Comparison of ENCODE assay signal across 10 cellular contexts in the genomic region with DNA sequence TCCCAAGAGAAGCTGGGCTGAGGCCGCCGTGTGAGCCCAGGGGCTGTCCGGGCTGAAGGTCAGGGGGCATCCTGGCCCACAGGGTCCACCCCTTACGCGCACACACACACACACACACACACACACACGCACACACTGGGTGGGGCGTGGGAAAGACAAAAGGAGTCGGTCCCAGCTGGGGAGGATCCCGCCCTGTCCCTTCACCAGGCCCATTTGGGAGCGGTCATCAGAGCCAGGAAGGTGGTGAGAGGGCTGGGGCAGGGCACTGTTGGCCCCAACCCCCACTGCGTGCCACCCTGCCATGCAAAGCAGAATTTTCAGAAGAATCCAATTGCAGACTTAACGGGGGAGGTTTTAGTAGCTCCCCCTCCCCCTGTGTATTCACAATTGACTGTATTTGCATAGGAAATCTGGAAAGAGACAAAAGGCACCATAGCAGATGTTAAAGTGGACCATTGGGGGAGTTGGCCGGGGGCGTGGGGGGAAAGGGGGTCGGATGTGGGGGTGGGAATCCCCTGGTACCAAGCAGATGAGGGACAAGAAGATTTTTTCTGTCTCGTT. TPM values are rescaled to one million over a fixed set of nuclear protein-coding genes. Genes with fewer than 3 reads are reported as not detected.
DNase-seq lines count a peak whose midpoint lies in the region; ATAC-seq, FAIRE-seq and TF ChIP-seq lines count a peak whose summit lies in the region.
"Had no signal": no experiment of that assay in that cellular context is flagged by ENCODE, and none has a peak within 500 bp of the region (broad histone marks: within the 10 kb centered on the region; RNA-seq: fewer than 3 reads in every experiment).

No MANE protein-coding gene starts in this region.

- H3K79me2 ChIP-seq in HepG2 (ENCODE audit: insufficient read depth, low read length): no peaks in the 10 kb centered on the region

- H3K4me1 ChIP-seq in HUES48 (ENCODE audit: control insufficient read depth, insufficient read depth, low read length) (peaks cover 28% of the 10 kb centered on the region), HepG2 (ENCODE audit: insufficient read depth, low read length) (peaks cover 39% of the 10 kb centered on the region)

- intact Hi-C loops in HepG2 (cut with micrococcal nuclease; ENCODE audit: unreplicated experiment): loop anchor here (2.0 to 10.0 kb wide), 3 partner anchors 18 to 250 kb away; a partner anchor contains a TSS

- no peak overlapping the region for H3K9ac ChIP-seq in HUES48 (ENCODE audit: low read depth, low read length)
- peak overlapping the region; percentile 68; the same call in 1 of the 2 replicates for H3K9ac ChIP-seq in HepG2 (ENCODE audit: insufficient read depth, low read depth, low read length)

- no peaks in the 10 kb centered on the region; the same call in 1 of the 2 replicates for H4K20me1 ChIP-seq in HepG2 (ENCODE audit: insufficient read depth, low read length)

- WGBS in HepG2 (ENCODE audit: low lambda C conversion rate): 7% methylated on average over 16 of the region's 16 CpGs

- H3K27me3 ChIP-seq in HUES48 (ENCODE audit: control insufficient read depth, insufficient read depth, low read length) (peaks cover 20% of the 10 kb centered on the region), HepG2 (ENCODE audit: control insufficient read depth in 1 of 2, insufficient read depth in 2 of 2, low read length in 2 of 2) (peaks cover 3 to 20% of the 10 kb centered on the region in 2 experiments; a peak in 3 of 5 replicates)

- no peak for FAIRE-seq in HepG2 (lab: Jason Lieb, UNC)
- no peak for FAIRE-seq in H54 (lab: Jason Lieb, UNC)

- TF ChIP-seq CTCF in HepG2 (CRISPR knock-in tag; IDR thresholded peaks at IDR 0.05): no peak

- TF ChIP-seq EP300 in HepG2 (IDR thresholded peaks at IDR 0.05; ENCODE audit: low read depth in 2 of 2, low read length in 2 of 2): no peak
- TF ChIP-seq EP300 in HepG2 (CRISPR knock-in tag; IDR thresholded peaks at IDR 0.05; ENCODE audit: borderline replicate concordance): no peak

- H3K4me3 ChIP-seq in HUES48 (ENCODE audit: low read depth, low read length) (no peak overlapping the region), HepG2 (replicated peaks in 1 of 3; ENCODE audit: insufficient read depth in 1 of 3, low read depth in 2 of 3, low read length in 3 of 3) (peak overlapping the region; percentile 52 to 83 (median 62))

- no peak for TF ChIP-seq RAD21 in HepG2 (CRISPR knock-in tag; IDR thresholded peaks at IDR 0.05)

- H3K27me3 Mint-ChIP-seq in central memory CD8-positive, alpha-beta T cell: no peaks in the 10 kb centered on the region
- H3K27me3 Mint-ChIP-seq in stimulated activated memory B cell treated with anti-CD40 and anti-IgM and Interleukin-4, amounts not matched to agents 10 μg/mL and 1 μg/mL and 100 μg/mL, for 72 hours: peaks cover 17% of the 10 kb centered on the region

- no peaks in the 10 kb centered on the region for H3K9me3 Mint-ChIP-seq in central memory CD8-positive, alpha-beta T cell
- no peaks in the 10 kb centered on the region for H3K9me3 Mint-ChIP-seq in stimulated activated memory B cell treated with anti-CD40 and anti-IgM and Interleukin-4, amounts not matched to agents 10 μg/mL and 1 μg/mL and 100 μg/mL, for 72 hours

- H3K9me3 ChIP-seq in HUES48 (ENCODE audit: control insufficient read depth, insufficient read depth, low read length): no peaks in the 10 kb centered on the region
- no peaks in the 10 kb centered on the region for H3K9me3 ChIP-seq in HepG2 (ENCODE audit: low read length)

- H3K27ac Mint-ChIP-seq in central memory CD8-positive, alpha-beta T cell (ENCODE audit: low read depth): no peak overlapping the region
- peak overlapping the region; percentile 67 for H3K27ac Mint-ChIP-seq in stimulated activated memory B cell treated with anti-CD40 and anti-IgM and Interleukin-4, amounts not matched to agents 10 μg/mL and 1 μg/mL and 100 μg/mL, for 72 hours

- CTCF ChIA-PET in HepG2 (lab: Yijun Ruan, JAX; ENCODE audit: low intra/inter-chr PET ratio, low total read pairs): interaction anchor here (4.8 kb wide), 1 partner anchor 75 kb away, joined by 141 read pairs; no protein-coding TSS in a partner anchor

- H3K4me1 Mint-ChIP-seq in central memory CD8-positive, alpha-beta T cell: peaks cover 36% of the 10 kb centered on the region
- H3K4me1 Mint-ChIP-seq in stimulated activated memory B cell treated with anti-CD40 and anti-IgM and Interleukin-4, amounts not matched to agents 10 μg/mL and 1 μg/mL and 100 μg/mL, for 72 hours: peaks cover 31% of the 10 kb centered on the region

- H3K36me3 Mint-ChIP-seq in central memory CD8-positive, alpha-beta T cell (ENCODE audit: insufficient read depth): peaks cover 6% of the 10 kb centered on the region
- H3K36me3 Mint-ChIP-seq in stimulated activated memory B cell treated with anti-CD40 and anti-IgM and Interleukin-4, amounts not matched to agents 10 μg/mL and 1 μg/mL and 100 μg/mL, for 72 hours: no peaks in the 10 kb centered on the region

- H3K27ac ChIP-seq in HUES48 (ENCODE audit: low read depth, low read length) (peak overlapping the region; percentile 62), HepG2 (ENCODE audit: extremely low read length, insufficient read depth, low read length) (no peak overlapping the region)

- H3K4me3 Mint-ChIP-seq in central memory CD8-positive, alpha-beta T cell: peak overlapping the region; percentile 48
- H3K4me3 Mint-ChIP-seq in stimulated activated memory B cell treated with anti-CD40 and anti-IgM and Interleukin-4, amounts not matched to agents 10 μg/mL and 1 μg/mL and 100 μg/mL, for 72 hours: peak overlapping the region; percentile 57

- no peak overlapping the region for H2AFZ ChIP-seq in HepG2 (ENCODE audit: low read length)

- in situ Hi-C loops in HepG2 (cut with HindIII; ENCODE audit: extremely low pct_ligation_motif_present, low pct_unique_long_range_greater_than_20kb): loop anchor here (5.0 kb wide), 1 partner anchor 78 kb away; no protein-coding TSS in a partner anchor
- in situ Hi-C loops in G401 (cut with HindIII; ENCODE audit: low sequenced_read_pairs): no loop called here

- POLR2A ChIA-PET in HepG2 (lab: Yijun Ruan, JAX): interaction anchor here (1.3 to 6.2 kb wide), 12 partner anchors 12 to 282 kb away, joined by 4 to 126 read pairs (median 14); a partner anchor contains a TSS

- H3K36me3 ChIP-seq in HUES48 (ENCODE audit: control insufficient read depth, insufficient read depth, low read length): no peaks in the 10 kb centered on the region
- H3K36me3 ChIP-seq in HepG2 (replicated peaks in 1 of 2; ENCODE audit: control insufficient read depth in 1 of 2, insufficient read depth in 2 of 2, low read length in 2 of 2): no peaks in the 10 kb centered on the region; a peak in 1 of 5 replicates

- H3K4me2 ChIP-seq in HepG2 (ENCODE audit: low read depth, low read length): peak overlapping the region; percentile 95

- TF ChIP-seq POLR2A in HepG2 (IDR thresholded peaks at IDR 0.05; ENCODE audit: insufficient read depth in 1 of 2, low read depth in 2 of 2, low read length in 2 of 2) (no peak), H54 (IDR thresholded peaks at IDR 0.05; ENCODE audit: low read depth, low read length) (no peak)

- no peak for ATAC-seq in central memory CD8-positive, alpha-beta T cell (replicated peaks; ENCODE audit: extremely low read depth, poor library complexity, severe bottlenecking)
- no peak for ATAC-seq in HepG2
- ATAC-seq in stimulated activated memory B cell treated with anti-CD40 and anti-IgM and Interleukin-4, amounts not matched to agents 10 μg/mL and 1 μg/mL and 100 μg/mL, for 72 hours: no peak
- no peak for ATAC-seq in HG03520 (IDR thresholded peaks at IDR 0.05; ENCODE audit: unreplicated experiment)
- ATAC-seq in HG03159 (IDR thresholded peaks at IDR 0.05; ENCODE audit: unreplicated experiment): no peak

- no peak for DNase-seq in central memory CD8-positive, alpha-beta T cell (ENCODE audit: low spot score in 2 of 2)
- DNase-seq in HepG2 (ENCODE audit: low spot score): no peak
- no peak for DNase-seq in G401 (ENCODE audit: low spot score)
- DNase-seq in H54 (ENCODE audit: insufficient read length, low spot score): no peak
- DNase-seq: COR-L47 had no signal

- BruUV-seq in HepG2 (replicated peaks; lab: Mats Ljungman, UMichigan): no TSS peak

RNA-seq across cellular contexts. Expression of a gene that starts 11.3 kb away (rescaled TPM):
- total RNA-seq in HepG2 (2016; rRNA removed; fragmentation: Illumina TruSeq; extraction: Trizol): not detected in 2 replicates
- not detected in 2 replicates for total RNA-seq in HepG2 (2016; cell fraction: cytosol; rRNA removed; fragmentation: Illumina TruSeq; extraction: Trizol; ENCODE audit: low read depth)
- not detected in 2 replicates for total RNA-seq in HepG2 (2016; cell fraction: insoluble cytoplasmic fraction; rRNA removed; fragmentation: Illumina TruSeq; extraction: Trizol)
- not detected in 2 replicates for total RNA-seq in HepG2 (2016; cell fraction: membrane; rRNA removed; fragmentation: Illumina TruSeq; extraction: Trizol)
- total RNA-seq in HepG2 (2016; cell fraction: nucleus; rRNA removed; fragmentation: Illumina TruSeq; extraction: Trizol): not detected in 2 replicates
- 0.39 TPM in 1 of 2 replicates, not detected in the other for polyA plus RNA-seq in HepG2 (2011; rRNA removed)
- 0.09 and 0.14 TPM in 2 replicates for polyA plus RNA-seq in HepG2 (2011; cell fraction: cytosol; rRNA removed)
- 0.14 and 0.23 TPM in 2 replicates for polyA plus RNA-seq in HepG2 (2011; cell fraction: nucleus; rRNA removed)
- 0.11 and 0.19 TPM in 2 replicates for polyA plus RNA-seq in HepG2 (2012)
- polyA plus RNA-seq in HepG2 (2016; cell fraction: cytosol; fragmentation: Illumina TruSeq; extraction: Trizol; ENCODE audit: low read depth): not detected in 2 replicates
- polyA plus RNA-seq in HepG2 (2016; cell fraction: insoluble cytoplasmic fraction; fragmentation: Illumina TruSeq; extraction: Trizol; ENCODE audit: low read depth): not detected in 2 replicates
- polyA plus RNA-seq in HepG2 (2016; cell fraction: membrane; fragmentation: Illumina TruSeq; extraction: Trizol; ENCODE audit: low read depth): not detected in 2 replicates
- polyA plus RNA-seq in HepG2 (2016; cell fraction: nucleus; fragmentation: Illumina TruSeq; extraction: Trizol; ENCODE audit: insufficient read depth, low read depth): not detected in 2 replicates
- polyA minus RNA-seq in HepG2 (2011; rRNA and poly(A)+ RNA removed; ENCODE audit: low replicate concordance): not detected in 2 replicates
- not detected in 2 replicates for polyA minus RNA-seq in HepG2 (2011; cell fraction: cytosol; rRNA and poly(A)+ RNA removed)
- not detected in 2 replicates for polyA minus RNA-seq in HepG2 (2011; cell fraction: nucleus; rRNA and poly(A)+ RNA removed)
- not detected in 2 replicates for total RNA-seq in G401 (2014; rRNA removed; shearing (Covaris generic))
- total RNA-seq: NCI-H460 had no signal

RNA-seq across cellular contexts. Expression of a gene that starts 23.2 kb away (rescaled TPM):
- 44.8 and 85.6 TPM in 2 replicates for total RNA-seq in HepG2 (2016; rRNA removed; fragmentation: Illumina TruSeq; extraction: Trizol)
- 30.8 and 32.3 TPM in 2 replicates for total RNA-seq in HepG2 (2016; cell fraction: cytosol; rRNA removed; fragmentation: Illumina TruSeq; extraction: Trizol; ENCODE audit: low read depth)
- total RNA-seq in HepG2 (2016; cell fraction: insoluble cytoplasmic fraction; rRNA removed; fragmentation: Illumina TruSeq; extraction: Trizol): 41.2 and 86.3 TPM in 2 replicates
- 50.5 and 55.5 TPM in 2 replicates for total RNA-seq in HepG2 (2016; cell fraction: membrane; rRNA removed; fragmentation: Illumina TruSeq; extraction: Trizol)
- 73.7 and 80.6 TPM in 2 replicates for total RNA-seq in HepG2 (2016; cell fraction: nucleus; rRNA removed; fragmentation: Illumina TruSeq; extraction: Trizol)
- 300 and 407 TPM in 2 replicates for polyA plus RNA-seq in HepG2 (2011; rRNA removed)
- 276 and 424 TPM in 2 replicates for polyA plus RNA-seq in HepG2 (2011; cell fraction: cytosol; rRNA removed)
- polyA plus RNA-seq in HepG2 (2011; cell fraction: nucleus; rRNA removed): 354 and 357 TPM in 2 replicates
- 111 and 131 TPM in 2 replicates for polyA plus RNA-seq in HepG2 (2012)
- 29.5 and 34.4 TPM in 2 replicates for polyA plus RNA-seq in HepG2 (2016; cell fraction: cytosol; fragmentation: Illumina TruSeq; extraction: Trizol; ENCODE audit: low read depth)
- polyA plus RNA-seq in HepG2 (2016; cell fraction: insoluble cytoplasmic fraction; fragmentation: Illumina TruSeq; extraction: Trizol; ENCODE audit: low read depth): 42.9 and 43.8 TPM in 2 replicates
- polyA plus RNA-seq in HepG2 (2016; cell fraction: membrane; fragmentation: Illumina TruSeq; extraction: Trizol; ENCODE audit: low read depth): 36.0 and 48.1 TPM in 2 replicates
- 131 and 142 TPM in 2 replicates for polyA plus RNA-seq in HepG2 (2016; cell fraction: nucleus; fragmentation: Illumina TruSeq; extraction: Trizol; ENCODE audit: insufficient read depth, low read depth)
- polyA minus RNA-seq in HepG2 (2011; rRNA and poly(A)+ RNA removed; ENCODE audit: low replicate concordance): 39.8 and 712 TPM in 2 replicates
- 209 and 211 TPM in 2 replicates for polyA minus RNA-seq in HepG2 (2011; cell fraction: cytosol; rRNA and poly(A)+ RNA removed)
- 108 and 116 TPM in 2 replicates for polyA minus RNA-seq in HepG2 (2011; cell fraction: nucleus; rRNA and poly(A)+ RNA removed)
- 8.7 and 9.4 TPM in 2 replicates for total RNA-seq in G401 (2014; rRNA removed; shearing (Covaris generic))
